Comparison of ENCODE assay signal across 9 cellular contexts in the genomic region with DNA sequence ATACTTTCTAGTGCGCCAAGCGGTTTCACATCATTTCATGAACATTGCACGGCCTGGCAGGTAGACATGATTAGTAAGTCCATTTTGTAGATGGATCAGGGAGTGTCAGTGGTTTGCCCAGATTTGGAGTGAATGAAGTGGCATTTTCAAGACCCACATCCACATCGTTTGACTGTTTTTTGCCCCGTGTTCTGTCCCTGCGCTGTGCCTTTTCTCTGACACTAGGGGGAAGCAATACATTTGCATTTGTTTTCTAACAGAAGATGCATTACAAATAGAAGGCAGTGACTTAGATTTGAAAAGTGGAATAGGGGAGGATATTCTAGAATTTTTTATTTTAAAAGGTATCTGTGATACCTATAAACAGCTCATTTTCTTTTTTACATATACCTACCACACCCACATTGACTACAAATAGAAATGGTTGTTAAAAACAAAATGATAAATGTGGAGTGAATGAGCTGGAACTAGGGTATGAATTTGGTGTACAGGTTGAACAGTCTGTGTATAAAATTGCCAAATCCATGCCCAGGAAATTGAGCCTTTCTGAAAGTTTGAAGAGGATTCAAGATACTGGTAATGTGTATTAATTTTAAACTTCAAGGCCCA.
DNase-seq lines count a peak whose midpoint lies in the region; ATAC-seq and TF ChIP-seq lines count a peak whose summit lies in the region.
"Had no signal": no experiment of that assay in that cellular context is flagged by ENCODE, and none has a peak within 500 bp of the region (broad histone marks: within the 10 kb centered on the region; RNA-seq: fewer than 3 reads in every experiment).

No MANE protein-coding gene starts in this region.

- TF ChIP-seq EP300 in tibial nerve (IDR thresholded peaks at IDR 0.05): no peak

- H3K27ac ChIP-seq in tibial nerve: no peak overlapping the region
- H3K27ac ChIP-seq: BLaER1 treated with 17β-estradiol and CSF1 and Interleukin-3, amounts not matched to agents 10 nM and 100 nM had no signal

- H3K4me3 ChIP-seq in epithelial cell of esophagus (ENCODE audit: low read length): no peak overlapping the region
- no peak overlapping the region for H3K4me3 ChIP-seq in tibial nerve
- H3K4me3 ChIP-seq: BLaER1 treated with 17β-estradiol and CSF1 and Interleukin-3, amounts not matched to agents 10 nM and 100 nM had no signal

- H3K27me3 ChIP-seq in tibial nerve: no peaks in the 10 kb centered on the region
- H3K27me3 ChIP-seq: BLaER1 treated with 17β-estradiol and CSF1 and Interleukin-3, amounts not matched to agents 10 nM and 100 nM had no signal

- H3K9me3 ChIP-seq in tibial nerve: no peaks in the 10 kb centered on the region
- H3K9me3 ChIP-seq: BLaER1 treated with 17β-estradiol and CSF1 and Interleukin-3, amounts not matched to agents 10 nM and 100 nM had no signal

- H3K27ac Mint-ChIP-seq in stimulated activated effector memory CD8-positive, alpha-beta T cell treated with anti-CD3 and anti-CD28 coated beads, Interleukin-12 subunit alpha, Interleukin-12 subunit beta, amount 100 ng/mL, for 72 hours: no peak overlapping the region

- DNase-seq in NCI-H1436 (lab: John Stamatoyannopoulos, UW) (peak; percentile 20), NCI-H1436 treated with DMSO at 0.1 percent for 48 hours (lab: John Stamatoyannopoulos, UW) (no peak), HCEC 1CT (peak; percentile 56), NCI-H82 treated with DMSO at 0.1 percent for 48 hours (lab: John Stamatoyannopoulos, UW; ENCODE audit: unreplicated experiment) (peak; percentile 42), epithelial cell of esophagus (ENCODE audit: low read depth) (peak; percentile 26), tibial nerve (ENCODE audit: low spot score in 2 of 2) (no peak)
- DNase-seq in stimulated activated effector memory CD8-positive, alpha-beta T cell treated with anti-CD3 and anti-CD28 coated beads, Interleukin-12 subunit alpha, Interleukin-12 subunit beta, amount 100 ng/mL, for 72 hours (ENCODE audit: low spot score in 2 of 2): no peak
- DNase-seq in effector CD4-positive, alpha-beta T cell: no peak

- peak; percentile 71 for TF ChIP-seq CTCF in epithelial cell of esophagus (IDR thresholded peaks at IDR 0.05; ENCODE audit: insufficient read depth, low read depth, low read length, missing control alignments)
- peak in 3 of 5 experiments; percentile 11 to 33 (median 28) for TF ChIP-seq CTCF in tibial nerve (IDR thresholded peaks at IDR 0.05)

- WGBS in tibial nerve, 2 donors: 49 to 59% methylated on average over 6 of the region's 6 CpGs

- H3K36me3 ChIP-seq in tibial nerve: peaks cover 0 to 28% (median 0%) of the 10 kb centered on the region in 3 donors

- H3K4me1 ChIP-seq in tibial nerve: no peaks in the 10 kb centered on the region
- H3K4me1 ChIP-seq: BLaER1 treated with 17β-estradiol and CSF1 and Interleukin-3, amounts not matched to agents 10 nM and 100 nM had no signal

- no peak overlapping the region for H3K4me3 Mint-ChIP-seq in stimulated activated effector memory CD8-positive, alpha-beta T cell treated with anti-CD3 and anti-CD28 coated beads, Interleukin-12 subunit alpha, Interleukin-12 subunit beta, amount 100 ng/mL, for 72 hours

- no peak for ATAC-seq in stimulated activated effector memory CD8-positive, alpha-beta T cell treated with anti-CD3 and anti-CD28 coated beads, Interleukin-12 subunit alpha, Interleukin-12 subunit beta, amount 100 ng/mL, for 72 hours

- no peaks in the 10 kb centered on the region for H3K9me3 Mint-ChIP-seq in stimulated activated effector memory CD8-positive, alpha-beta T cell treated with anti-CD3 and anti-CD28 coated beads, Interleukin-12 subunit alpha, Interleukin-12 subunit beta, amount 100 ng/mL, for 72 hours

- no peaks in the 10 kb centered on the region for H3K4me1 Mint-ChIP-seq in stimulated activated effector memory CD8-positive, alpha-beta T cell treated with anti-CD3 and anti-CD28 coated beads, Interleukin-12 subunit alpha, Interleukin-12 subunit beta, amount 100 ng/mL, for 72 hours

- H3K36me3 Mint-ChIP-seq in stimulated activated effector memory CD8-positive, alpha-beta T cell treated with anti-CD3 and anti-CD28 coated beads, Interleukin-12 subunit alpha, Interleukin-12 subunit beta, amount 100 ng/mL, for 72 hours: peaks cover 5% of the 10 kb centered on the region

- no peak for TF ChIP-seq POLR2A in tibial nerve (IDR thresholded peaks at IDR 0.05)

Comparison
In these comparisons a context has a peak if more than half of its experiments do, and no peak if none do; other contexts are left out.
1. DNase-seq: peak in NCI-H1436 (single experiment), HCEC 1CT (single experiment), NCI-H82 treated with DMSO at 0.1 percent for 48 hours (single experiment) and epithelial cell of esophagus (single experiment); none in NCI-H1436 treated with DMSO at 0.1 percent for 48 hours (single experiment), tibial nerve (0 of 2), stimulated activated effector memory CD8-positive, alpha-beta T cell treated with anti-CD3 and anti-CD28 coated beads, Interleukin-12 subunit alpha, Interleukin-12 subunit beta, amount 100 ng/mL, for 72 hours (0 of 2) and effector CD4-positive, alpha-beta T cell (single experiment).